In the genomic region with DNA sequence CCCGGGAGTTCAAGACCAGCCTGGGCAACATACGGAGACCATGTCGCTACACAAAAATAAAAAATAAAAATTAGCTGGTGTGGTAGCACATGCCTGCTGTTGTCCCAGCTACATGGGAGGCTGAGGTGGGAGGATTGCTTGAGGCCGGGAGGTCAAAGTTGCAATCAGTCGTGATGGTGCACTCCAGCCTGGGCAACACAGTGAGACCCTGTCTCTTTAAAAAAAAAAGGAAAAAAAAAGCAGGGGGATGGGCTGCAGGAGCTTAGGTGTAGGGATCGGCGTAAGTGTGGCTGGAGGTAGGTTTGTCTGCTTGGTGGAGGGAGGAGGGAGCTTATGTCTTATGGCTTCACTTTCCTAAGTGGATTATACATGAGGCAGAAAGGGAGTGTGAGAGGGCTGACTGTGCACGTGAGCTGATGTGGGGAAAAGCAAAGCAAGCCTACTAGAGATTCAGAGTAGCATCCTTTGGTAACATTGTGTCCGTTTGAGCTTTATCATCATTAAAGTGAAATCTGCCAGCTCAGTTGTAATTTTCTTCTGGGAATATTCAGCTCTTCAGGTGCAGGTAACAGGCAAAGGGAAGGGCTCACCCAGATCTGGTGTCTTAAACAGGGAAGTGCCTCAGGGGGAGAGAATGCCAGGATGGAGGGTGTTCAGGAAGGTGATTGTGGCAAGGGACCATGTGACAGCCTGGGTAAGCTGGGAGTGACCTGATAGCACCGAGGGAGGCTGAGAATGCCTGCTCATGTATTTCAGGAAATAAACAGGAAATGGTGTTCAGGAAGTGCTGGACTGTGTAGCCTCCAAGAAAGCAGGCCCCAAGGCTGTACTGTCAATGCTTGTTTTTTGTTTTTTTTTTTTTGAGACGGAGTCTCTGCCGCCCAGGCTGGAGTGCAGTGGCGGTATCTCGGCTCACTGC, we compare ENCODE assay signal across 8 cellular contexts. TPM values are rescaled to one million over a fixed set of nuclear protein-coding genes. Genes with fewer than 3 reads are reported as not detected.
DNase-seq lines count a peak whose midpoint lies in the region; ATAC-seq and TF ChIP-seq lines count a peak whose summit lies in the region.

No MANE protein-coding gene starts in this region.

- no peak for TF ChIP-seq POLR2A in esophagus muscularis mucosa (IDR thresholded peaks at IDR 0.05; ENCODE audit: low read depth)

- H3K27ac ChIP-seq in esophagus muscularis mucosa (replicated peaks in 1 of 4), result peak overlapping the region; percentile 38 to 68 (median 46)
- peak overlapping the region; percentile 96 for H3K27ac ChIP-seq in neutrophil

- no peaks in the 10 kb centered on the region for H3K9me3 ChIP-seq in esophagus muscularis mucosa
- H3K9me3 ChIP-seq in neutrophil, result no peaks in the 10 kb centered on the region

- no peak for ATAC-seq in GM19035 (IDR thresholded peaks at IDR 0.05; ENCODE audit: unreplicated experiment)
- ATAC-seq in HG03378 (IDR thresholded peaks at IDR 0.05; ENCODE audit: unreplicated experiment), result no peak
- no peak for ATAC-seq in HG03095 (IDR thresholded peaks at IDR 0.05; ENCODE audit: unreplicated experiment)

- H3K27me3 ChIP-seq in esophagus muscularis mucosa, result no peaks in the 10 kb centered on the region
- H3K27me3 ChIP-seq in neutrophil, result no peaks in the 10 kb centered on the region

- WGBS in esophagus muscularis mucosa, result 65% methylated on average over 14 of the region's 14 CpGs

- H3K36me3 ChIP-seq in esophagus muscularis mucosa, result peaks cover 0 to 31% (median 25%) of the 10 kb centered on the region in 4 donors
- peaks cover 20% of the 10 kb centered on the region for H3K36me3 ChIP-seq in neutrophil

- TF ChIP-seq CTCF in esophagus muscularis mucosa (IDR thresholded peaks at IDR 0.05) (no peak), neutrophil (IDR thresholded peaks at IDR 0.05) (peak; percentile 10)

- DNase-seq in ELR (ENCODE audit: low read depth) (peak; percentile 61), RPMI8226 (peak; percentile 35), esophagus muscularis mucosa (ENCODE audit: extremely low spot score) (no peak)
- DNase-seq in activated CD4-positive, CD25-positive, alpha-beta regulatory T cell treated with anti-CD3 and anti-CD28 coated beads, Interleukin-2, amount 50 U/mL, for 72 hours, result no peak

- peaks cover 0 to 11% (median 4%) of the 10 kb centered on the region in 4 donors for H3K4me1 ChIP-seq in esophagus muscularis mucosa
- peaks cover 30 to 34% of the 10 kb centered on the region in 2 experiments for H3K4me1 ChIP-seq in neutrophil (ENCODE audit: control insufficient read depth in 1 of 2, insufficient read depth in 1 of 2, low read depth in 1 of 2, low read length in 1 of 2)

- intact Hi-C loops in esophagus muscularis mucosa (cut with DNase I), result no loop called here

- H3K4me3 ChIP-seq in esophagus muscularis mucosa, result no peak overlapping the region
- peak overlapping the region; percentile 13 to 44 for H3K4me3 ChIP-seq in neutrophil (ENCODE audit: low read depth in 1 of 2, low read length in 1 of 2)

- TF ChIP-seq EP300 in esophagus muscularis mucosa (IDR thresholded peaks at IDR 0.05), result no peak

RNA-seq across cellular contexts. Expression of a gene that starts 17.6 kb away (rescaled TPM):
- total RNA-seq in esophagus muscularis mucosa, result 10 to 100 TPM; 44.1 to 46.9 (median 45.9) TPM

RNA-seq across cellular contexts. Expression of a gene that starts 34.2 kb away (rescaled TPM):
- 10 to 100 TPM in 3 of 4 donors, 1 to 10 TPM in 1; 9.6 to 17.2 (median 12.8) TPM for total RNA-seq in esophagus muscularis mucosa

RNA-seq across cellular contexts. Expression of a gene that starts 37.6 kb away (rescaled TPM):
- total RNA-seq in esophagus muscularis mucosa, result not detected

Comparison
In these comparisons a context has a peak if more than half of its experiments do, and no peak if none do; other contexts are left out.
1. DNase-seq: peak in ELR (single experiment) and RPMI8226 (single experiment); none in esophagus muscularis mucosa (single experiment) and activated CD4-positive, CD25-positive, alpha-beta regulatory T cell treated with anti-CD3 and anti-CD28 coated beads, Interleukin-2, amount 50 U/mL, for 72 hours (single experiment).
2. H3K4me3 ChIP-seq: peak in neutrophil (2 of 2); none in esophagus muscularis mucosa (0 of 4).